Comparison of ENCODE assay signal across 21 cellular contexts in genomic region chr9:126988857-126989256, GRCh38.
"Had no signal": no experiment of that assay in that cellular context is flagged by ENCODE, and none has a peak within 500 bp of the region (broad histone marks: within the 10 kb centered on the region; RNA-seq: fewer than 3 reads in every experiment).

No MANE protein-coding gene starts in this region.

- H3K27ac ChIP-seq: thyroid gland had no signal

- H3K4me3 ChIP-seq: heart right ventricle, lung, spleen, thyroid gland had no signal

- ATAC-seq: activated CD4-positive, alpha-beta T cell treated with anti-CD3 and anti-CD28 coated beads for 36 hours; activated T-cell treated with anti-CD3 and anti-CD28 coated beads, Interleukin-2, amount 50 U/mL, for 72 hours; heart right ventricle; left lobe of liver; naive thymus-derived CD4-positive, alpha-beta T cell; SK-N-SH treated with all-trans-retinoic acid at 6 μM for 48 hours had no signal

- DNase-seq: activated CD4-positive, alpha-beta T cell treated with anti-CD3 and anti-CD28 coated beads for 36 hours; activated CD4-positive, alpha-beta T cell treated with anti-CD3 and anti-CD28 coated beads, Interleukin-2, amount 50 U/mL, for 4 hours; activated gamma-delta T cell; activated naive CD8-positive, alpha-beta T cell treated with anti-CD3 and anti-CD28 coated beads for 36 hours; activated T-cell treated with anti-CD3 and anti-CD28 coated beads, Interleukin-2, amount 50 U/mL, for 72 hours; amygdala; cortex of kidney; heart right ventricle; kidney; naive thymus-derived CD4-positive, alpha-beta T cell; retina; spleen; stimulated activated CD4-positive, alpha-beta T cell treated with anti-CD3 and anti-CD28 coated beads, Interleukin-4, amount 100 ng/mL, for 1 hour; stimulated activated naive CD4-positive, alpha-beta T cell treated with Interleukin-2 at 50 U/mL for 16 hours; substantia nigra; T-helper 9 cell; thyroid gland had no signal

- H3K36me3 ChIP-seq: heart right ventricle, thyroid gland had no signal

- H3K9me3 ChIP-seq: thyroid gland had no signal

- H3K27me3 Mint-ChIP-seq: progenitor cell of endocrine pancreas had no signal

- H3K27me3 ChIP-seq: thyroid gland had no signal

- H3K27ac Mint-ChIP-seq: activated CD4-positive, alpha-beta T cell treated with anti-CD3 and anti-CD28 coated beads for 36 hours; activated naive CD8-positive, alpha-beta T cell treated with anti-CD3 and anti-CD28 coated beads for 36 hours; activated T-cell treated with anti-CD3 and anti-CD28 coated beads, Interleukin-2, amount 50 U/mL, for 72 hours; progenitor cell of endocrine pancreas had no signal

- H3K4me3 Mint-ChIP-seq: activated CD4-positive, alpha-beta T cell treated with anti-CD3 and anti-CD28 coated beads for 36 hours; activated naive CD8-positive, alpha-beta T cell treated with anti-CD3 and anti-CD28 coated beads for 36 hours; activated T-cell treated with anti-CD3 and anti-CD28 coated beads, Interleukin-2, amount 50 U/mL, for 72 hours had no signal
